ENCODE assay signal across 8 cellular contexts in genomic region chr17:58219789-58220183, GRCh38. TPM values are rescaled to one million over a fixed set of nuclear protein-coding genes. Genes with fewer than 3 reads are reported as not detected.
DNase-seq lines count a peak whose midpoint lies in the region; ATAC-seq, FAIRE-seq and TF ChIP-seq lines count a peak whose summit lies in the region.

No MANE protein-coding gene starts in this region.

- H3K79me2 ChIP-seq in endothelial cell of umbilical vein (ENCODE audit: control insufficient read depth, insufficient read depth, low read length): no peaks in the 10 kb centered on the region

- CTCF ChIA-PET in endothelial cell of umbilical vein (lab: Charles Lee): interaction anchor here (0.8 to 2.2 kb wide), 10 partner anchors 9 to 387 kb away, joined by 3 to 14 read pairs (median 4); partner anchors contain the start of gene SUPT4H1
- CTCF ChIA-PET in HEK293T (lab: Yijun Ruan, JAX): interaction anchor here (0.7 to 2.4 kb wide), 2 partner anchors 17 to 19 kb away, joined by 3 to 8 read pairs; no protein-coding TSS in a partner anchor

- H3K27me3 ChIP-seq in GM06990 (replicated peaks; ENCODE audit: control insufficient read depth, insufficient read depth, low read length): no peaks in the 10 kb centered on the region
- no peaks in the 10 kb centered on the region for H3K27me3 ChIP-seq in Peyer's patch
- no peaks in the 10 kb centered on the region for H3K27me3 ChIP-seq in endothelial cell of umbilical vein (ENCODE audit: control insufficient read depth in 2 of 2, insufficient read depth in 2 of 2, low read length in 2 of 2)
- no peaks in the 10 kb centered on the region for H3K27me3 ChIP-seq in prostate gland (replicated peaks; ENCODE audit: insufficient read depth)

- H3K4me2 ChIP-seq in endothelial cell of umbilical vein (ENCODE audit: insufficient read depth, low read length): peak overlapping the region; percentile 82

- no peaks in the 10 kb centered on the region for H3K36me3 ChIP-seq in GM06990 (ENCODE audit: control insufficient read depth, insufficient read depth, low read length)
- H3K36me3 ChIP-seq in Peyer's patch: peaks cover 0 to 1% (median 0%) of the 10 kb centered on the region in 3 donors
- no peaks in the 10 kb centered on the region for H3K36me3 ChIP-seq in endothelial cell of umbilical vein (ENCODE audit: control insufficient read depth in 2 of 2, extremely low read depth in 1 of 2, insufficient read depth in 2 of 2, low read length in 2 of 2)
- H3K36me3 ChIP-seq in prostate gland: no peaks in the 10 kb centered on the region

- H3K27ac ChIP-seq in Peyer's patch (peak overlapping the region; percentile 67 to 82 (median 77)), endothelial cell of umbilical vein (ENCODE audit: insufficient read depth, low read depth, low read length) (peak overlapping the region; percentile 12), prostate gland (peak overlapping the region; percentile 64 to 72)

- H3K9me3 ChIP-seq in Peyer's patch: no peaks in the 10 kb centered on the region
- H3K9me3 ChIP-seq in endothelial cell of umbilical vein (replicated peaks; ENCODE audit: control insufficient read depth, insufficient read depth, low read length): no peaks in the 10 kb centered on the region
- H3K9me3 ChIP-seq in prostate gland: no peaks in the 10 kb centered on the region

- no peaks in the 10 kb centered on the region for H4K20me1 ChIP-seq in endothelial cell of umbilical vein (replicated peaks; ENCODE audit: control insufficient read depth, extremely low read depth, insufficient read depth, low read length)

- dilution Hi-C loops in endothelial cell of umbilical vein (cut with MboI; ENCODE audit: extremely low pct_ligation_motif_present, low sequenced_read_pairs): no loop called here

- H3K4me3 ChIP-seq in GM06990 (replicated peaks; ENCODE audit: low read depth, low read length) (peak overlapping the region; percentile 74), Peyer's patch (peak overlapping the region; percentile 58 to 95 (median 75)), endothelial cell of umbilical vein (replicated peaks in 1 of 3; ENCODE audit: insufficient read depth in 1 of 3, low read depth in 1 of 3, low read length in 3 of 3) (peak overlapping the region in 1 of 3 experiments; percentile 24), prostate gland (peak overlapping the region; percentile 48 to 55)

- TF ChIP-seq CTCF in GM06990 (IDR thresholded peaks at IDR 0.05; ENCODE audit: insufficient read depth, low read length, poor library complexity, severe bottlenecking) (no peak), Peyer's patch (IDR thresholded peaks at IDR 0.05) (no peak), endothelial cell of umbilical vein (IDR thresholded peaks at IDR 0.05; ENCODE audit: extremely low read depth in 1 of 2, insufficient read depth in 1 of 2, low read depth in 1 of 2, low read length in 2 of 2) (no peak), prostate gland (IDR thresholded peaks at IDR 0.05) (no peak)

- peaks cover 0 to 6% (median 2%) of the 10 kb centered on the region in 4 donors for H3K4me1 ChIP-seq in Peyer's patch
- H3K4me1 ChIP-seq in endothelial cell of umbilical vein (ENCODE audit: control insufficient read depth, extremely low read depth, insufficient read depth, low read length): peaks cover 16% of the 10 kb centered on the region
- no peaks in the 10 kb centered on the region for H3K4me1 ChIP-seq in prostate gland (replicated peaks)

- BruUV-seq in endothelial cell of umbilical vein (replicated peaks; lab: Mats Ljungman, UMichigan): no TSS peak

- H3K9ac ChIP-seq in endothelial cell of umbilical vein (replicated peaks; ENCODE audit: extremely low read depth, insufficient read depth, low read length): peak overlapping the region; percentile 7

- FAIRE-seq in endothelial cell of umbilical vein (lab: Jason Lieb, UNC): peak; percentile 77

- H2AFZ ChIP-seq in endothelial cell of umbilical vein (ENCODE audit: low read depth, low read length): peak overlapping the region; percentile 60

- TF ChIP-seq POLR2A in Peyer's patch (IDR thresholded peaks at IDR 0.05) (no peak), endothelial cell of umbilical vein (IDR thresholded peaks at IDR 0.05; ENCODE audit: low read depth, low read length) (no peak), prostate gland (IDR thresholded peaks at IDR 0.05) (no peak)

- DNase-seq in GM06990 (ENCODE audit: extremely low read depth, insufficient read length) (no peak), Peyer's patch (no peak), endothelial cell of umbilical vein (ENCODE audit: low read depth, low spot score) (peak; percentile 61), prostate gland (ENCODE audit: low spot score) (peak; percentile 40), NCI-H1436 treated with DMSO at 0.1 percent for 48 hours (lab: John Stamatoyannopoulos, UW) (no peak), HEK293T (ENCODE audit: extremely low spot score) (no peak), dedifferentiated amniotic fluid mesenchymal stem cell (ENCODE audit: extremely low spot score) (no peak)

- 16% methylated on average over 7 of the region's 7 CpGs for WGBS in prostate gland

- no peak for ATAC-seq in HG03159 (IDR thresholded peaks at IDR 0.05; ENCODE audit: unreplicated experiment)

- intact Hi-C loops in endothelial cell of umbilical vein (cut with micrococcal nuclease): loop anchor here (1.0 to 2.0 kb wide), 2 partner anchors 30 to 135 kb away; no protein-coding TSS in a partner anchor
- intact Hi-C loops in prostate gland (cut with DNase I): no loop called here

- POLR2A ChIA-PET in endothelial cell of umbilical vein (lab: Charles Lee): no interaction called here
- POLR2A ChIA-PET in HEK293T (lab: Yijun Ruan, JAX): interaction anchor here (0.9 to 2.1 kb wide), 9 partner anchors 8 to 295 kb away, joined by 3 to 13 read pairs (median 5); partner anchors contain the start of gene MTMR4

- H3K9me1 ChIP-seq in endothelial cell of umbilical vein (replicated peaks; ENCODE audit: control insufficient read depth, extremely low read depth, insufficient read depth, low read length): no peaks in the 10 kb centered on the region

TF ChIP-seq in endothelial cell of umbilical vein, 7 proteins besides CTCF, POLR2A, EP300 and RAD21:
- TF ChIP-seq GATA2 (IDR thresholded peaks at IDR 0.05; ENCODE audit: insufficient read depth, insufficient read length, low read depth, low read length) (no peak), FOS (IDR thresholded peaks at IDR 0.05; ENCODE audit: borderline replicate concordance, insufficient read depth, low read length) (no peak)

TF ChIP-seq in HEK293T, 16 proteins besides CTCF, POLR2A, EP300 and RAD21 (continues in another document):
- TF ChIP-seq FOXK2 (IDR thresholded peaks at IDR 0.05): no peak
- no peak for TF ChIP-seq ARNT (IDR thresholded peaks at IDR 0.05)
- no peak for TF ChIP-seq LEF1 (IDR thresholded peaks at IDR 0.05; ENCODE audit: borderline replicate concordance)
- no peak for TF ChIP-seq BHLHE40 (IDR thresholded peaks at IDR 0.05; ENCODE audit: borderline replicate concordance)

RNA-seq across cellular contexts. Expression of gene MKS1, which starts 0.7 kb away (rescaled TPM):
- total RNA-seq in Peyer's patch (10 to 100 TPM in 3 of 4 donors, 1 to 10 TPM in 1; 6.7 to 20.9 (median 14.8) TPM), endothelial cell of umbilical vein (12.2 and 16.3 TPM in 2 replicates), prostate gland (10 to 100 TPM; 14.1 to 28.7 TPM)
- 13.2 TPM in 2 replicates for polyA plus RNA-seq in endothelial cell of umbilical vein
- 12.1 and 14.6 TPM in 2 replicates for polyA plus RNA-seq in endothelial cell of umbilical vein (2011; cell fraction: cytosol; rRNA removed)
- 38.6 and 41.0 TPM in 2 replicates for polyA plus RNA-seq in endothelial cell of umbilical vein (2011; cell fraction: nucleus; rRNA removed)
- polyA plus RNA-seq in endothelial cell of umbilical vein (2012): 12.2 and 12.3 TPM in 2 replicates
- polyA minus RNA-seq in endothelial cell of umbilical vein: 10.8 and 16.5 TPM in 2 replicates
- polyA minus RNA-seq in endothelial cell of umbilical vein (2011; cell fraction: cytosol; rRNA and poly(A)+ RNA removed): 7.1 TPM
- polyA minus RNA-seq in endothelial cell of umbilical vein (2011; cell fraction: nucleus; rRNA and poly(A)+ RNA removed): 10.9 and 12.4 TPM in 2 replicates

RNA-seq across cellular contexts. Expression of gene LPO, which starts 18.6 kb away (rescaled TPM):
- total RNA-seq in Peyer's patch: 1 to 10 TPM in 2 of 4 donors, not detected in 2; 2.3 to 9.0 TPM
- total RNA-seq in endothelial cell of umbilical vein: not detected in 2 replicates
- polyA plus RNA-seq in endothelial cell of umbilical vein: not detected in 2 replicates
- polyA plus RNA-seq in endothelial cell of umbilical vein (2011; cell fraction: cytosol; rRNA removed): not detected in 2 replicates
- not detected in 2 replicates for polyA plus RNA-seq in endothelial cell of umbilical vein (2011; cell fraction: nucleus; rRNA removed)
- polyA plus RNA-seq in endothelial cell of umbilical vein (2012): not detected in 2 replicates
- polyA minus RNA-seq in endothelial cell of umbilical vein: not detected in 2 replicates
- not detected for polyA minus RNA-seq in endothelial cell of umbilical vein (2011; cell fraction: cytosol; rRNA and poly(A)+ RNA removed)
- polyA minus RNA-seq in endothelial cell of umbilical vein (2011; cell fraction: nucleus; rRNA and poly(A)+ RNA removed): not detected in 2 replicates
- not detected for total RNA-seq in prostate gland

RNA-seq across cellular contexts. Expression of gene EPX, which starts 27.3 kb away (rescaled TPM):
- total RNA-seq in Peyer's patch (not detected), endothelial cell of umbilical vein (not detected in 2 replicates), prostate gland (not detected)
- polyA plus RNA-seq in endothelial cell of umbilical vein: not detected in 2 replicates
- polyA plus RNA-seq in endothelial cell of umbilical vein (2011; cell fraction: cytosol; rRNA removed): not detected in 2 replicates
- not detected in 2 replicates for polyA plus RNA-seq in endothelial cell of umbilical vein (2011; cell fraction: nucleus; rRNA removed)
- polyA plus RNA-seq in endothelial cell of umbilical vein (2012): 0.07 TPM in 1 of 2 replicates, not detected in the other
- not detected in 2 replicates for polyA minus RNA-seq in endothelial cell of umbilical vein
- not detected for polyA minus RNA-seq in endothelial cell of umbilical vein (2011; cell fraction: cytosol; rRNA and poly(A)+ RNA removed)
- not detected in 2 replicates for polyA minus RNA-seq in endothelial cell of umbilical vein (2011; cell fraction: nucleus; rRNA and poly(A)+ RNA removed)

RNA-seq across cellular contexts. Expression of gene OR4D2, which starts 53.0 kb away (rescaled TPM):
- total RNA-seq in Peyer's patch: not detected
- not detected in 2 replicates for total RNA-seq in endothelial cell of umbilical vein
- not detected in 2 replicates for polyA plus RNA-seq in endothelial cell of umbilical vein
- not detected in 2 replicates for polyA plus RNA-seq in endothelial cell of umbilical vein (2011; cell fraction: cytosol; rRNA removed)
- polyA plus RNA-seq in endothelial cell of umbilical vein (2011; cell fraction: nucleus; rRNA removed): not detected in 2 replicates
- polyA plus RNA-seq in endothelial cell of umbilical vein (2012): not detected in 2 replicates
- not detected in 2 replicates for polyA minus RNA-seq in endothelial cell of umbilical vein
- not detected for polyA minus RNA-seq in endothelial cell of umbilical vein (2011; cell fraction: cytosol; rRNA and poly(A)+ RNA removed)
- polyA minus RNA-seq in endothelial cell of umbilical vein (2011; cell fraction: nucleus; rRNA and poly(A)+ RNA removed): not detected in 2 replicates
- not detected for total RNA-seq in prostate gland

Comparison
In these comparisons a context has a peak if more than half of its experiments do, and no peak if none do; other contexts are left out.
1. DNase-seq: peak in endothelial cell of umbilical vein (single experiment) and prostate gland (single experiment); none in GM06990 (single experiment), Peyer's patch (0 of 3), NCI-H1436 treated with DMSO at 0.1 percent for 48 hours (single experiment), HEK293T (single experiment) and dedifferentiated amniotic fluid mesenchymal stem cell (single experiment).
2. H3K27ac ChIP-seq: peak in every context shown above with its lines; median percentile 77 in Peyer's patch; 68 in prostate gland; 12 in endothelial cell of umbilical vein.